In genomic region chr7:33671521-33672262, GRCh38 we compare ENCODE assay signal across 14 cellular contexts.
A peak's percentile ranks its signal among the peaks of the same experiment; 100 is the strongest.
DNase-seq lines count a peak whose midpoint lies in the region; ATAC-seq, FAIRE-seq and TF ChIP-seq lines count a peak whose summit lies in the region.
"Had no signal": no experiment of that assay in that cellular context is flagged by ENCODE, and none has a peak within 500 bp of the region (broad histone marks: within the 10 kb centered on the region; RNA-seq: fewer than 3 reads in every experiment).

No MANE protein-coding gene starts in this region.

- no peaks in the 10 kb centered on the region for H3K9me3 Mint-ChIP-seq in IgD-negative memory B cell

- peaks cover 14 to 20% (median 20%) of the 10 kb centered on the region in 3 donors for H3K4me1 Mint-ChIP-seq in IgD-negative memory B cell

- H3K36me3 Mint-ChIP-seq in IgD-negative memory B cell, result peaks cover 5% of the 10 kb centered on the region

- peak overlapping the region in 3 of 4 donors; percentile 5 to 72 (median 71) for H3K4me3 Mint-ChIP-seq in IgD-negative memory B cell

- TF ChIP-seq POLR2A in GM12891 (IDR thresholded peaks at IDR 0.05; ENCODE audit: low read depth, low read length), result no peak

- DNase-seq in GM12891 (ENCODE audit: insufficient read length, low spot score) (no peak), fibroblast of gingiva (ENCODE audit: low read depth) (peak; percentile 10), D721Med (ENCODE audit: insufficient read length, low spot score) (no peak), HUDEP-2 (lab: John Stamatoyannopoulos, UW; ENCODE audit: unreplicated experiment in 76 of 76) (no peak), midbrain (lab: John Stamatoyannopoulos, UW) (no peak)
- DNase-seq: activated CD4-positive, alpha-beta T cell treated with anti-CD3 and anti-CD28 coated beads for 48 hours; DND-41; NCI-H82; stimulated activated CD4-positive, alpha-beta T cell treated with anti-CD3 and anti-CD28 coated beads, Interleukin-4, amount 100 ng/mL, for 1 hour had no signal

- FAIRE-seq in GM12891 (lab: Jason Lieb, UNC), result peak; percentile 41
- no peak for FAIRE-seq in D721Med (lab: Jason Lieb, UNC)
- FAIRE-seq: astrocyte, frontal cortex had no signal

- peaks cover 3% of the 10 kb centered on the region for H3K27me3 Mint-ChIP-seq in IgD-negative memory B cell

- H3K27ac Mint-ChIP-seq in IgD-negative memory B cell, result peak overlapping the region in 1 of 3 donors; percentile 1

- TF ChIP-seq CTCF in D721Med (IDR thresholded peaks at IDR 0.05; ENCODE audit: insufficient read depth, missing control alignments), result no peak

- ATAC-seq in GM21619 (IDR thresholded peaks at IDR 0.05; ENCODE audit: unreplicated experiment), result peak; percentile 75
- no peak for ATAC-seq in esophagus mucosa

TF ChIP-seq in GM12891, 5 proteins besides CTCF, POLR2A, EP300 and RAD21:
- TF ChIP-seq SPI1 (IDR thresholded peaks at IDR 0.05; ENCODE audit: low read depth, low read length) (peak; percentile 81), PAX5 (IDR thresholded peaks at IDR 0.05; ENCODE audit: insufficient read depth, low read length, severe bottlenecking) (peak; percentile 74), POLR2AphosphoS5 (IDR thresholded peaks at IDR 0.05; ENCODE audit: low read depth, low read length) (no peak)
